ENCODE assay signal across 1 cellular context in the genomic region with DNA sequence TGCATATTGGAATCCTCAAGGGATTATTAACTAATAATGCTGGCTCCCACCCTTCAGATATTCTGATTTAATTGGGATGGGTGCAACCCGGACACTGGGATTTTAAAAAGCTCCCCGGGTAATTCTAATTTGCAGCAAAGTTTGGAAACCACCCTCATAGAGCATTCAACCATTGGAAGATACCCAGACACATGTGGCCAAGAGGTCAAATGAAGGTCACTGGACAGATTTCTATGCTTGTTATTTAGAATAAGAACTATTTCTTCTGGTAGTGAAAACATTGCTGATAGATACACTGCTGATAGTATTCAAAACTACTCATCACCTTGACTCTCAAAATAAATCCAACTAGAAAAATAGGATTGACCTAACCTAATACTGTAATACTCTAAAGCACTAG.
TF ChIP-seq lines count a peak whose summit lies in the region.

No MANE protein-coding gene starts in this region.

TF ChIP-seq in IMR-90, 13 proteins besides CTCF, POLR2A, EP300 and RAD21:
- TF ChIP-seq MXI1 (IDR thresholded peaks at IDR 0.05; ENCODE audit: borderline replicate concordance, low read depth, low read length) = no peak
